ENCODE assay signal across 1 cellular context in genomic region chr3:127728417-127728816, GRCh38.
TF ChIP-seq lines count a peak whose summit lies in the region.

No MANE protein-coding gene starts in this region.

TF ChIP-seq in HEK293, 187 proteins besides CTCF, POLR2A, EP300 and RAD21 (continued from another document):
- TF ChIP-seq ZNF362 (tag by site-specific recombination; IDR thresholded peaks at IDR 0.05), result no peak
- no peak for TF ChIP-seq HOXA7 (CRISPR knock-in tag; IDR thresholded peaks at IDR 0.05; ENCODE audit: borderline replicate concordance)
- TF ChIP-seq KLF16 (tag by site-specific recombination; IDR thresholded peaks at IDR 0.05), result no peak
- no peak for TF ChIP-seq ZNF184 (tag by site-specific recombination; IDR thresholded peaks at IDR 0.05)
